ENCODE assay signal across 8 cellular contexts in genomic region chr1:75723989-75724471, GRCh38. TPM values are rescaled to one million over a fixed set of nuclear protein-coding genes. Genes with fewer than 3 reads are reported as not detected.
A peak's percentile ranks its signal among the peaks of the same experiment; 100 is the strongest.
DNase-seq lines count a peak whose midpoint lies in the region; ATAC-seq and TF ChIP-seq lines count a peak whose summit lies in the region.

No MANE protein-coding gene starts in this region.

- TF ChIP-seq EP300 in suprapubic skin (IDR thresholded peaks at IDR 0.05) = no peak

- H3K9me3 Mint-ChIP-seq in neural crest cell = no peaks in the 10 kb centered on the region

- 0 out of 2 replicates have a peak, but pooled peaks cover 3% of the 10 kb centered on the region for H3K36me3 ChIP-seq in HUES48 (ENCODE audit: control insufficient read depth, insufficient read depth, low read length)
- no peaks in the 10 kb centered on the region for H3K36me3 ChIP-seq in PC-3 (ENCODE audit: low read depth, low read length)
- no peaks in the 10 kb centered on the region for H3K36me3 ChIP-seq in suprapubic skin

- H3K27me3 ChIP-seq in HUES48 (ENCODE audit: control insufficient read depth, insufficient read depth, low read length) = no peaks in the 10 kb centered on the region
- H3K27me3 ChIP-seq in PC-3 (ENCODE audit: low read length) = no peaks in the 10 kb centered on the region
- H3K27me3 ChIP-seq in foreskin keratinocyte = no peaks in the 10 kb centered on the region
- H3K27me3 ChIP-seq in suprapubic skin = no peaks in the 10 kb centered on the region

- TSS peak; percentile 92 for BruUV-seq in PC-3 (replicated peaks; lab: Mats Ljungman, UMichigan)

- TF ChIP-seq CTCF in PC-3 (conservative IDR thresholded peaks at IDR 0.05; ENCODE audit: low read depth, low read length) (no peak), foreskin keratinocyte (conservative IDR thresholded peaks at IDR 0.05) (no peak), neural crest cell (conservative IDR thresholded peaks at IDR 0.05) (no peak), suprapubic skin (IDR thresholded peaks at IDR 0.05) (no peak)

- H3K4me1 ChIP-seq in HUES48 (ENCODE audit: control insufficient read depth, insufficient read depth, low read length) = peaks cover 34% of the 10 kb centered on the region
- peaks cover 31% of the 10 kb centered on the region for H3K4me1 ChIP-seq in PC-3 (ENCODE audit: insufficient read depth, low read length)
- peaks cover 15% of the 10 kb centered on the region for H3K4me1 ChIP-seq in foreskin keratinocyte
- peaks cover 30% of the 10 kb centered on the region for H3K4me1 ChIP-seq in suprapubic skin

- intact Hi-C loops in PC-3 (cut with micrococcal nuclease) = loop anchor here (1.0 kb wide), 1 partner anchor 62 kb away; the partner anchor contains the start of gene RABGGTB

- H3K27me3 Mint-ChIP-seq in neural crest cell (ENCODE audit: low read depth) = no peaks in the 10 kb centered on the region

- H3K4me2 ChIP-seq in PC-3 (ENCODE audit: low read length) = peak overlapping the region; percentile 83

- H3K9me3 ChIP-seq in HUES48 (ENCODE audit: control insufficient read depth, insufficient read depth, low read length) = no peaks in the 10 kb centered on the region
- no peaks in the 10 kb centered on the region for H3K9me3 ChIP-seq in PC-3 (ENCODE audit: low read length)
- no peaks in the 10 kb centered on the region for H3K9me3 ChIP-seq in suprapubic skin

- H3K4me3 ChIP-seq in HUES48 (ENCODE audit: low read depth, low read length) (peak overlapping the region; percentile 78), PC-3 (ENCODE audit: low read length) (peak overlapping the region; percentile 85), suprapubic skin (peak overlapping the region; percentile 57)

- peak overlapping the region; percentile 99 for H3K4me3 Mint-ChIP-seq in neural crest cell

- H3K79me2 ChIP-seq in PC-3 (ENCODE audit: low read length) = peaks cover 41% of the 10 kb centered on the region

- POLR2A ChIA-PET in PC-3 (lab: Charles Lee; ENCODE audit: unreplicated experiment) = no interaction called here

- H2AFZ ChIP-seq in PC-3 (ENCODE audit: low read length) = peak overlapping the region; percentile 82

- 6% methylated on average over 10 of the region's 30 CpGs for whole genome bisulfite sequencing in suprapubic skin

- CTCF ChIA-PET in PC-3 (lab: Charles Lee) = no interaction called here

- no peak for TF ChIP-seq POLR2A in suprapubic skin (IDR thresholded peaks at IDR 0.05)

- H3K9ac ChIP-seq in HUES48 (ENCODE audit: low read depth, low read length) (peak overlapping the region; percentile 78), PC-3 (ENCODE audit: low read length) (peak overlapping the region; percentile 74)

- no peaks in the 10 kb centered on the region for H3K36me3 Mint-ChIP-seq in neural crest cell (ENCODE audit: low read depth)

- no peaks in the 10 kb centered on the region for H3F3A ChIP-seq in PC-3 (ENCODE audit: low read length, unreplicated experiment)

- peak overlapping the region; percentile 97 for H3K27ac Mint-ChIP-seq in neural crest cell (ENCODE audit: unreplicated experiment)

- H4K20me1 ChIP-seq in PC-3 (ENCODE audit: low read length) = no peaks in the 10 kb centered on the region

- DNase-seq in DMS53 treated with DMSO at 0.1 percent for 48 hours (lab: John Stamatoyannopoulos, UW; ENCODE audit: unreplicated experiment) (peak; percentile 95), PC-3 (peak; percentile 60), foreskin keratinocyte (peak; percentile 37 to 44), neural crest cell (ENCODE audit: low read depth, low spot score) (peak; percentile 74), suprapubic skin (ENCODE audit: low spot score in 2 of 2) (peak; percentile 85 to 89)
- peak in 3 of 4 experiments; percentile 53 to 72 (median 59) for DNase-seq in activated naive CD4-positive, alpha-beta T cell (lab: John Stamatoyannopoulos, UW)

- no peaks in the 10 kb centered on the region for H3K9me2 ChIP-seq in PC-3 (replicated peaks; ENCODE audit: low read length)

- ATAC-seq in GM21528 (IDR thresholded peaks at IDR 0.05; ENCODE audit: low FRiP score, unreplicated experiment) (peak; percentile 72), PC-3 (peak; percentile 78), foreskin keratinocyte (peak; percentile 77)

- H3K4me1 Mint-ChIP-seq in neural crest cell = peaks cover 36% of the 10 kb centered on the region

- H3K27ac ChIP-seq in HUES48 (ENCODE audit: low read depth, low read length) (peak overlapping the region; percentile 95), PC-3 (ENCODE audit: low read length) (peak overlapping the region; percentile 57), foreskin keratinocyte (peak overlapping the region; percentile 52), suprapubic skin (peak overlapping the region; percentile 80)

RNA-seq across cellular contexts. Expression of gene ACADM, which starts 0.5 kb away (rescaled TPM):
- total RNA-seq in PC-3 (2014; rRNA removed) = 25.0 and 29.0 TPM in 2 replicates
- 36.3 and 37.2 TPM in 2 replicates for total RNA-seq in foreskin keratinocyte
- 16.3 and 19.6 TPM in 2 replicates for polyA plus RNA-seq in foreskin keratinocyte
- total RNA-seq in neural crest cell = 55.6 and 59.5 TPM in 2 replicates
- total RNA-seq in suprapubic skin = 10 to 100 TPM; 25.3 to 46.5 (median 40.5) TPM

Comparison
In these comparisons a context has a peak if more than half of its experiments do, and no peak if none do; other contexts are left out.
1. Peak in every context shown above with its lines: DNase-seq, ATAC-seq, H3K4me3 ChIP-seq and H3K27ac ChIP-seq.
2. DNase-seq: peak in every context shown above with its lines; median percentile 95 in DMS53 treated with DMSO at 0.1 percent for 48 hours; 87 in suprapubic skin; 74 in neural crest cell; 60 in PC-3; 59 in activated naive CD4-positive, alpha-beta T cell; 40 in foreskin keratinocyte.